ENCODE assay signal across 10 cellular contexts in genomic region chr9:73199886-73200285, GRCh38. TPM values are rescaled to one million over a fixed set of nuclear protein-coding genes. Genes with fewer than 3 reads are reported as not detected.
A peak's percentile ranks its signal among the peaks of the same experiment; 100 is the strongest.
DNase-seq lines count a peak whose midpoint lies in the region; ATAC-seq, FAIRE-seq and TF ChIP-seq lines count a peak whose summit lies in the region.
"Had no signal": no experiment of that assay in that cellular context is flagged by ENCODE, and none has a peak within 500 bp of the region (broad histone marks: within the 10 kb centered on the region; RNA-seq: fewer than 3 reads in every experiment).

No MANE protein-coding gene starts in this region.

- no peaks in the 10 kb centered on the region for H3K36me3 ChIP-seq in A673 (ENCODE audit: insufficient read depth, low read length, poor library complexity, severe bottlenecking)

- no peaks in the 10 kb centered on the region for H3K27me3 ChIP-seq in A673 (replicated peaks; ENCODE audit: insufficient read depth, low read depth, low read length, poor library complexity)

- H3K4me3 ChIP-seq in A673 (ENCODE audit: low read depth, low read length, poor library complexity, severe bottlenecking) = no peak overlapping the region
- H3K4me3 ChIP-seq in fibroblast of villous mesenchyme (ENCODE audit: low read depth, low read length) = no peak overlapping the region

- CTCF ChIA-PET in A673 (lab: Charles Lee) = interaction anchor here (1.2 to 1.3 kb wide), 2 partner anchors 92 to 178 kb away, joined by 5 to 6 read pairs; no protein-coding TSS in a partner anchor

- intact Hi-C loops in A673 (cut with micrococcal nuclease; ENCODE audit: unreplicated experiment) = loop anchor here (1.0 to 10.0 kb wide), 8 partner anchors 173 to 1545 kb away; no protein-coding TSS in a partner anchor

- H3K9me3 ChIP-seq in A673 (ENCODE audit: low read depth, low read length, poor library complexity, severe bottlenecking) = no peaks in the 10 kb centered on the region

- no TSS peak for BruUV-seq in A673 (replicated peaks; lab: Mats Ljungman, UMichigan)

- POLR2A ChIA-PET in A673 (lab: Charles Lee; ENCODE audit: low non-redundant PET) = no interaction called here

- H3K27ac ChIP-seq in A673 (ENCODE audit: low read depth, low read length, poor library complexity, severe bottlenecking) = no peak overlapping the region

- TF ChIP-seq CTCF in A673 (conservative IDR thresholded peaks at IDR 0.05; ENCODE audit: low read depth, low read length) (peak; percentile 78), fibroblast of villous mesenchyme (IDR thresholded peaks at IDR 0.05; ENCODE audit: insufficient read depth, low read depth, low read length) (peak; percentile 27)

- TF ChIP-seq POLR2A in H54 (IDR thresholded peaks at IDR 0.05; ENCODE audit: low read depth, low read length) = no peak

- FAIRE-seq in H54 (lab: Jason Lieb, UNC) = peak; percentile 65
- FAIRE-seq: endometrium had no signal

- H3K4me1 ChIP-seq in A673 (ENCODE audit: insufficient read depth, low read length, poor library complexity, severe bottlenecking) = peaks cover 5% of the 10 kb centered on the region

- no peak for ATAC-seq in GM18909 (IDR thresholded peaks at IDR 0.05; ENCODE audit: poor library complexity, unreplicated experiment)

- peak; percentile 73 for DNase-seq in A673 (ENCODE audit: low spot score)
- no peak for DNase-seq in H54 (ENCODE audit: insufficient read length, low spot score)
- DNase-seq in SK-N-DZ (ENCODE audit: low spot score) = peak; percentile 37
- DNase-seq in fibroblast of villous mesenchyme (ENCODE audit: low read depth) = no peak
- DNase-seq in stimulated activated naive CD4-positive, alpha-beta T cell treated with Interleukin-2 at 50 U/mL for 16 hours (lab: John Stamatoyannopoulos, UW) = no peak
- DNase-seq in AG20443 (ENCODE audit: low spot score) = no peak
- no peak for DNase-seq in activated effector memory CD4-positive, alpha-beta T cell treated with Interleukin-2 at 50 U/mL for 16 hours
- DNase-seq: DND-41 had no signal

RNA-seq across cellular contexts. Expression of gene ANXA1, which starts 48.2 kb away (rescaled TPM):
- total RNA-seq in A673 (2021) (338 and 430 TPM in 2 replicates), fibroblast of villous mesenchyme (526 and 798 TPM in 2 replicates)
- polyA plus RNA-seq in SK-N-DZ (2014; cell fraction: cytosol; rRNA removed) = not detected in 2 replicates
- polyA plus RNA-seq in SK-N-DZ (2014; cell fraction: nucleus; rRNA removed) = not detected in 2 replicates

Comparison
In these comparisons a context has a peak if more than half of its experiments do, and no peak if none do; other contexts are left out.
1. DNase-seq: peak in A673 (single experiment) and SK-N-DZ (single experiment); none in H54 (single experiment), fibroblast of villous mesenchyme (single experiment), stimulated activated naive CD4-positive, alpha-beta T cell treated with Interleukin-2 at 50 U/mL for 16 hours (single experiment), AG20443 (single experiment) and activated effector memory CD4-positive, alpha-beta T cell treated with Interleukin-2 at 50 U/mL for 16 hours (single experiment).